8 cellular contexts compared by ENCODE assay signal in the genomic region with DNA sequence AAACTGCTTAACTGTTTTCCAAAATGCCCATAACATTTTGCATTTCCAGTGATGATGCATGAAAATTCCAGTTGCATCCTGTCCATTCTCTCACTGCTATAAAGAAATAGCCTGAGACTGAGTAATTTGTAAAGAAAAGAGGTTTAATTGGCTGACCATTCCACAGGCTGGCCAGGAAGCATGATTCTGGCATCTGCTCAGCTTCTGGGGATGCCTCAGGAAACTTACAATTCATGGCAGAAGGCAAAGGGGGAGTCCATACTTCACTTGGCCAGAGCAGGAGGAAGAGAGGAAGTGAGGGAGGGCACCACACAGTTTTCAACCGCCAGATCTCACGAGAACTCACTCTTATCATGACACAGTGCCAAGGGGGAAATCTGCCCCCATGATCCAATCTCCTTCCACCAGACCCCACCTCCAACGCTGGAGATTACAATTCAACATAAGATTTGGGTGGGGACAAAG. TPM values are rescaled to one million over a fixed set of nuclear protein-coding genes. Genes with fewer than 3 reads are reported as not detected.
DNase-seq lines count a peak whose midpoint lies in the region; ATAC-seq and TF ChIP-seq lines count a peak whose summit lies in the region.

No MANE protein-coding gene starts in this region.

- DNase-seq in activated T-cell treated with anti-CD3 and anti-CD28 coated beads for 48 hours (ENCODE audit: low read depth), result peak; percentile 59
- DNase-seq in activated T-cell treated with anti-CD3 and anti-CD28 coated beads, Interleukin-2, amount 50 U/mL, for 1 hour, result no peak
- peak; percentile 89 for DNase-seq in activated CD8-positive, alpha-beta T cell treated with anti-CD3 and anti-CD28 coated beads for 36 hours
- peak; percentile 47 to 66 for DNase-seq in foreskin keratinocyte
- DNase-seq in stomach, result no peak
- no peak for DNase-seq in superior temporal gyrus (ENCODE audit: extremely low spot score)

- no peaks in the 10 kb centered on the region for H3K27me3 ChIP-seq in foreskin keratinocyte
- H3K27me3 ChIP-seq in stomach, result no peaks in the 10 kb centered on the region

- H3K36me3 ChIP-seq in stomach, result peaks cover 0 to 29% (median 28%) of the 10 kb centered on the region in 4 donors

- POLR2A ChIA-PET in activated CD8-positive, alpha-beta T cell treated with anti-CD3 and anti-CD28 coated beads for 36 hours (lab: Charles Lee), result interaction anchor here (0.7 to 26.1 kb wide), 12 partner anchors 13 to 738 kb away, joined by 3 to 745 read pairs (median 6); partner anchors contain the start of genes CD69, CLEC2B and CLEC2D

- H3K27me3 Mint-ChIP-seq in activated CD8-positive, alpha-beta T cell treated with anti-CD3 and anti-CD28 coated beads for 36 hours, result no peaks in the 10 kb centered on the region

- CTCF ChIA-PET in activated CD8-positive, alpha-beta T cell treated with anti-CD3 and anti-CD28 coated beads for 36 hours (lab: Charles Lee), result interaction anchor here (1.0 kb wide), 1 partner anchor 16 kb away, joined by 3 read pairs; no protein-coding TSS in a partner anchor

- WGBS in stomach, 5 donors, result 65 to 76% (median 74%) methylated on average over 3 of the region's 3 CpGs

- ATAC-seq in activated CD8-positive, alpha-beta T cell treated with anti-CD3 and anti-CD28 coated beads for 36 hours, result peak; percentile 40
- ATAC-seq in foreskin keratinocyte, result no peak
- no peak for ATAC-seq in HG02571 (IDR thresholded peaks at IDR 0.05; ENCODE audit: unreplicated experiment)
- ATAC-seq in GM21529 (IDR thresholded peaks at IDR 0.05; ENCODE audit: unreplicated experiment), result no peak

- H3K9me3 Mint-ChIP-seq in activated CD8-positive, alpha-beta T cell treated with anti-CD3 and anti-CD28 coated beads for 36 hours, result peaks cover 4% of the 10 kb centered on the region

- H3K36me3 Mint-ChIP-seq in activated CD8-positive, alpha-beta T cell treated with anti-CD3 and anti-CD28 coated beads for 36 hours (ENCODE audit: low read depth), result peaks cover 87% of the 10 kb centered on the region

- H3K4me1 ChIP-seq in foreskin keratinocyte (peaks cover 9% of the 10 kb centered on the region), stomach (peaks cover 0 to 46% (median 25%) of the 10 kb centered on the region in 4 donors)

- no peak overlapping the region for H3K4me3 ChIP-seq in stomach

- no peak for TF ChIP-seq CTCF in activated CD8-positive, alpha-beta T cell treated with anti-CD3 and anti-CD28 coated beads for 36 hours (IDR thresholded peaks at IDR 0.05)
- no peak for TF ChIP-seq CTCF in foreskin keratinocyte (conservative IDR thresholded peaks at IDR 0.05)
- TF ChIP-seq CTCF in stomach (IDR thresholded peaks at IDR 0.05), result no peak

- peaks cover 55% of the 10 kb centered on the region for H3K4me1 Mint-ChIP-seq in activated CD8-positive, alpha-beta T cell treated with anti-CD3 and anti-CD28 coated beads for 36 hours (ENCODE audit: low read depth)

- H3K27ac ChIP-seq in foreskin keratinocyte (peak overlapping the region; percentile 68), stomach (peak overlapping the region in 4 of 5 donors; percentile 84 to 91 (median 90))

- H3K27ac Mint-ChIP-seq in activated CD8-positive, alpha-beta T cell treated with anti-CD3 and anti-CD28 coated beads for 36 hours, result peak overlapping the region; percentile 99

- TF ChIP-seq POLR2A in stomach (IDR thresholded peaks at IDR 0.05), result no peak

- intact Hi-C loops in activated CD8-positive, alpha-beta T cell treated with anti-CD3 and anti-CD28 coated beads for 36 hours (cut with micrococcal nuclease), result loop anchor here (1.0 to 5.0 kb wide), 2 partner anchors 16 to 141 kb away; no protein-coding TSS in a partner anchor
- intact Hi-C loops in stomach (cut with DNase I; ENCODE audit: low total_unique reads), result no loop called here

- H3K9me3 ChIP-seq in stomach, result no peaks in the 10 kb centered on the region

- H3K4me3 Mint-ChIP-seq in activated CD8-positive, alpha-beta T cell treated with anti-CD3 and anti-CD28 coated beads for 36 hours, result peak overlapping the region; percentile 98

- no peak for TF ChIP-seq EP300 in stomach (IDR thresholded peaks at IDR 0.05)

RNA-seq across cellular contexts. Expression of gene CLEC2D, which starts 18.2 kb away (rescaled TPM):
- 100 to 1,000 TPM; 240 to 259 TPM for total RNA-seq in activated CD8-positive, alpha-beta T cell treated with anti-CD3 and anti-CD28 coated beads for 36 hours
- total RNA-seq in foreskin keratinocyte (0.60 and 0.78 TPM in 2 replicates), stomach (10 to 100 TPM in 4 of 5 donors, not detected in 1; 21.1 to 90.2 (median 32.0) TPM)
- polyA plus RNA-seq in foreskin keratinocyte (0.48 and 0.69 TPM in 2 replicates), stomach (1 to 10 TPM; 2.2 to 6.4 (median 5.1) TPM)

RNA-seq across cellular contexts. Expression of gene KLRB1, which starts 43.6 kb away (rescaled TPM):
- total RNA-seq in activated CD8-positive, alpha-beta T cell treated with anti-CD3 and anti-CD28 coated beads for 36 hours, result 1 to 10 TPM; 4.7 to 4.9 TPM
- not detected in 2 replicates for total RNA-seq in foreskin keratinocyte
- polyA plus RNA-seq in foreskin keratinocyte, result not detected in 2 replicates
- total RNA-seq in stomach, result 1 to 10 TPM in 1 of 5 donors, under 1 TPM in 1, not detected in 3; 0.87 to 4.4 TPM
- 1 to 10 TPM in 2 of 3 donors, under 1 TPM in 1; 0.50 to 4.9 (median 1.8) TPM for polyA plus RNA-seq in stomach

Comparison
In these comparisons a context has a peak if more than half of its experiments do, and no peak if none do; other contexts are left out.
1. DNase-seq: peak in activated T-cell treated with anti-CD3 and anti-CD28 coated beads for 48 hours (single experiment), activated CD8-positive, alpha-beta T cell treated with anti-CD3 and anti-CD28 coated beads for 36 hours (single experiment) and foreskin keratinocyte (2 of 2); none in activated T-cell treated with anti-CD3 and anti-CD28 coated beads, Interleukin-2, amount 50 U/mL, for 1 hour (single experiment), stomach (single experiment) and superior temporal gyrus (single experiment).